In genomic region chr10:97494863-97495506, GRCh38 we compare ENCODE assay signal across 6 cellular contexts. TPM values are rescaled to one million over a fixed set of nuclear protein-coding genes. Genes with fewer than 3 reads are reported as not detected.
DNase-seq lines count a peak whose midpoint lies in the region; ATAC-seq and TF ChIP-seq lines count a peak whose summit lies in the region.

No MANE protein-coding gene starts in this region.

- peaks cover 78% of the 10 kb centered on the region for H3K79me2 ChIP-seq in Loucy (ENCODE audit: insufficient read depth, low read length)

- TF ChIP-seq CTCF in Loucy (conservative IDR thresholded peaks at IDR 0.05; ENCODE audit: low read length) (no peak), brain (conservative IDR thresholded peaks at IDR 0.05) (no peak), neural crest cell (conservative IDR thresholded peaks at IDR 0.05) (no peak)

- H2AFZ ChIP-seq in Loucy (ENCODE audit: low read length), result no peak overlapping the region

- ATAC-seq in GM18511 (IDR thresholded peaks at IDR 0.05; ENCODE audit: unreplicated experiment), result no peak

- DNase-seq in neural crest cell (ENCODE audit: low read depth, low spot score), result no peak
- no peak for DNase-seq in retina
- DNase-seq in amygdala (lab: John Stamatoyannopoulos, UW), result no peak

- peaks cover 17% of the 10 kb centered on the region for H3K36me3 Mint-ChIP-seq in brain
- H3K36me3 Mint-ChIP-seq in neural crest cell (ENCODE audit: low read depth), result no peaks in the 10 kb centered on the region

- H3K4me1 Mint-ChIP-seq in brain (peaks cover 58% of the 10 kb centered on the region), neural crest cell (peaks cover 45% of the 10 kb centered on the region)

- H3K27ac Mint-ChIP-seq in brain, result peak overlapping the region; percentile 45 to 90 (median 86)
- H3K27ac Mint-ChIP-seq in neural crest cell (ENCODE audit: unreplicated experiment), result no peak overlapping the region

- no peaks in the 10 kb centered on the region for H3K9me3 ChIP-seq in Loucy (ENCODE audit: insufficient read depth, low read depth, low read length)

- H3K4me2 ChIP-seq in Loucy (ENCODE audit: low read depth, low read length, poor library complexity, severe bottlenecking), result peak overlapping the region; percentile 86

- peak overlapping the region; percentile 90 for H3K4me3 ChIP-seq in Loucy (ENCODE audit: low read length, poor library complexity, severe bottlenecking)

- peaks cover 51% of the 10 kb centered on the region for H3K4me1 ChIP-seq in Loucy (ENCODE audit: insufficient read depth, low read length, poor library complexity, severe bottlenecking)

- H4K20me1 ChIP-seq in Loucy (ENCODE audit: insufficient read depth, low read length, poor library complexity, severe bottlenecking), result peaks cover 56% of the 10 kb centered on the region

- peaks cover 10% of the 10 kb centered on the region for H3K27me3 Mint-ChIP-seq in brain
- peaks cover 5% of the 10 kb centered on the region for H3K27me3 Mint-ChIP-seq in neural crest cell (ENCODE audit: low read depth)

- peak overlapping the region; percentile 49 for H3K9ac ChIP-seq in Loucy (ENCODE audit: low read depth, low read length, poor library complexity, severe bottlenecking)

- H3F3A ChIP-seq in Loucy (ENCODE audit: low read depth), result no peaks in the 10 kb centered on the region

- H3K9me2 ChIP-seq in Loucy (replicated peaks; ENCODE audit: low read depth, low read length), result no peaks in the 10 kb centered on the region

- peak overlapping the region; percentile 69 to 94 (median 86) for H3K4me3 Mint-ChIP-seq in brain
- H3K4me3 Mint-ChIP-seq in neural crest cell, result peak overlapping the region; percentile 50

- H3K36me3 ChIP-seq in Loucy (ENCODE audit: insufficient read depth, low read length), result no peaks in the 10 kb centered on the region

- peaks cover 0 to 2% (median 0%) of the 10 kb centered on the region in 5 experiments for H3K9me3 Mint-ChIP-seq in brain
- H3K9me3 Mint-ChIP-seq in neural crest cell, result no peaks in the 10 kb centered on the region

- H3K27me3 ChIP-seq in Loucy (ENCODE audit: insufficient read depth, low read length, poor library complexity, severe bottlenecking), result no peaks in the 10 kb centered on the region

RNA-seq across cellular contexts. Expression of gene MMS19, which starts 3.2 kb away (rescaled TPM):
- 43.3 TPM for polyA plus RNA-seq in brain (ENCODE audit: insufficient read depth, low read depth, low replicate concordance)
- total RNA-seq in neural crest cell, result 86.4 and 88.7 TPM in 2 replicates

RNA-seq across cellular contexts. Expression of gene UBTD1, which starts 3.7 kb away (rescaled TPM):
- 9.8 TPM for polyA plus RNA-seq in brain (ENCODE audit: insufficient read depth, low read depth, low replicate concordance)
- 6.5 and 8.7 TPM in 2 replicates for total RNA-seq in neural crest cell

RNA-seq across cellular contexts. Expression of gene ZDHHC16, which starts 49.0 kb away (rescaled TPM):
- 27.2 TPM for polyA plus RNA-seq in brain (ENCODE audit: insufficient read depth, low read depth, low replicate concordance)
- 58.1 and 58.2 TPM in 2 replicates for total RNA-seq in neural crest cell

RNA-seq across cellular contexts. Expression of gene EXOSC1, which starts 49.2 kb away (rescaled TPM):
- polyA plus RNA-seq in brain (ENCODE audit: insufficient read depth, low read depth, low replicate concordance), result 27.5 TPM
- total RNA-seq in neural crest cell, result 40.3 and 41.8 TPM in 2 replicates
